In the genomic region with DNA sequence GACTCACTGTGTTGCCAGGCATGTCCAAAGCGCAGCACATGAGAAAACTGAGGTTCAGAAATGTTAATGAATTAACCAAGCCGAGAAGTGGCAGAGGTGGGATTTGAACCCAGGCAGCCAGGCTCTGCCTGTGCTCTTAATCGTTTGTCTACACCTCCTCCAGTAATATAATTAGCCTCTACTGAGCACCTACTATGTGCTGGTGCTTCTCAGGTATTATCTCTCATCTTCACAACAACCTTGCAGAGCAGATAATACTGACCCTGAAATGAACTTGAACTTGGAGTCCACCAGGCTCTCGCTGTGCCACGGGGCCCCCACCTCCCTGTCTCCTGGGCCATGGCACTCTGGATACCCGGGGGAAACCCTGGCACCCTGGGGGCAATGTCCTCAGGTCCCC, we compare ENCODE assay signal across 18 cellular contexts. TPM values are rescaled to one million over a fixed set of nuclear protein-coding genes. Genes with fewer than 3 reads are reported as not detected.
DNase-seq lines count a peak whose midpoint lies in the region; ATAC-seq and TF ChIP-seq lines count a peak whose summit lies in the region.
"Had no signal": no experiment of that assay in that cellular context is flagged by ENCODE, and none has a peak within 500 bp of the region (broad histone marks: within the 10 kb centered on the region; RNA-seq: fewer than 3 reads in every experiment).

No MANE protein-coding gene starts in this region.

- no peaks in the 10 kb centered on the region for H3K36me3 Mint-ChIP-seq in nephron (ENCODE audit: low read depth)
- no peaks in the 10 kb centered on the region for H3K36me3 Mint-ChIP-seq in stimulated activated effector memory CD8-positive, alpha-beta T cell treated with anti-CD3 and anti-CD28 coated beads, Interleukin-12 subunit alpha, Interleukin-12 subunit beta, amount 100 ng/mL, for 72 hours
- H3K36me3 Mint-ChIP-seq: CD8-positive, alpha-beta T cell had no signal

- intact Hi-C loops in uterus (cut with DNase I; ENCODE audit: low total_unique reads), result no loop called here

- peak overlapping the region in 2 of 3 experiments; percentile 18 to 95 for H3K27ac Mint-ChIP-seq in nephron
- no peak overlapping the region for H3K27ac Mint-ChIP-seq in stimulated activated effector memory CD8-positive, alpha-beta T cell treated with anti-CD3 and anti-CD28 coated beads, Interleukin-12 subunit alpha, Interleukin-12 subunit beta, amount 100 ng/mL, for 72 hours
- H3K27ac Mint-ChIP-seq: B cell; CD4-positive, alpha-beta T cell; CD8-positive, alpha-beta T cell had no signal

- no peaks in the 10 kb centered on the region for H3K9me3 ChIP-seq in uterus
- H3K9me3 ChIP-seq: A549, Caco-2 had no signal

- no peak overlapping the region for H3K4me3 ChIP-seq in uterus
- H3K4me3 ChIP-seq: A549; BLaER1 treated with 17β-estradiol and CSF1 and Interleukin-3, amounts not matched to agents 10 nM and 100 nM had no signal

- TF ChIP-seq CTCF in nephron (IDR thresholded peaks at IDR 0.05; ENCODE audit: unreplicated experiment in 3 of 3) (no peak), uterus (IDR thresholded peaks at IDR 0.05) (no peak)

- no peak overlapping the region for H3K4me3 Mint-ChIP-seq in nephron
- no peak overlapping the region for H3K4me3 Mint-ChIP-seq in stimulated activated effector memory CD8-positive, alpha-beta T cell treated with anti-CD3 and anti-CD28 coated beads, Interleukin-12 subunit alpha, Interleukin-12 subunit beta, amount 100 ng/mL, for 72 hours
- H3K4me3 Mint-ChIP-seq: B cell; CD4-positive, alpha-beta T cell; CD8-positive, alpha-beta T cell had no signal

- TF ChIP-seq POLR2A in uterus (IDR thresholded peaks at IDR 0.05), result no peak

- H3K4me1 Mint-ChIP-seq in nephron, result peaks cover 45% of the 10 kb centered on the region
- no peaks in the 10 kb centered on the region for H3K4me1 Mint-ChIP-seq in stimulated activated effector memory CD8-positive, alpha-beta T cell treated with anti-CD3 and anti-CD28 coated beads, Interleukin-12 subunit alpha, Interleukin-12 subunit beta, amount 100 ng/mL, for 72 hours
- H3K4me1 Mint-ChIP-seq: B cell had no signal

- no peaks in the 10 kb centered on the region for H3K4me1 ChIP-seq in uterus
- H3K4me1 ChIP-seq: Caco-2 had no signal

- no peak for ATAC-seq in stimulated activated effector memory CD8-positive, alpha-beta T cell treated with anti-CD3 and anti-CD28 coated beads, Interleukin-12 subunit alpha, Interleukin-12 subunit beta, amount 100 ng/mL, for 72 hours
- ATAC-seq: A549; CD8-positive, alpha-beta T cell had no signal

- DNase-seq in NCI-H1694 (lab: John Stamatoyannopoulos, UW) (peak; percentile 11), NCI-H1694 treated with DMSO at 0.1 percent for 48 hours (lab: John Stamatoyannopoulos, UW) (no peak), uterus (no peak)
- no peak for DNase-seq in stimulated activated effector memory CD8-positive, alpha-beta T cell treated with anti-CD3 and anti-CD28 coated beads, Interleukin-12 subunit alpha, Interleukin-12 subunit beta, amount 100 ng/mL, for 72 hours (ENCODE audit: low spot score in 2 of 2)
- DNase-seq: AML-193; Caco-2; Calu3; CD4-positive, alpha-beta T cell; CD8-positive, alpha-beta T cell; DMS79 treated with DMSO at 0.1 percent for 48 hours; GF-D8 had no signal

- H3K9me3 Mint-ChIP-seq in nephron, result no peaks in the 10 kb centered on the region
- no peaks in the 10 kb centered on the region for H3K9me3 Mint-ChIP-seq in stimulated activated effector memory CD8-positive, alpha-beta T cell treated with anti-CD3 and anti-CD28 coated beads, Interleukin-12 subunit alpha, Interleukin-12 subunit beta, amount 100 ng/mL, for 72 hours
- H3K9me3 Mint-ChIP-seq: CD4-positive, alpha-beta T cell; CD8-positive, alpha-beta T cell had no signal

- no peak overlapping the region for H3K27ac ChIP-seq in uterus
- H3K27ac ChIP-seq: 22Rv1; A549; BLaER1 treated with 17β-estradiol and CSF1 and Interleukin-3, amounts not matched to agents 10 nM and 100 nM; C4-2B had no signal

- H3K36me3 ChIP-seq in uterus, result no peaks in the 10 kb centered on the region
- H3K36me3 ChIP-seq: BLaER1 treated with 17β-estradiol and CSF1 and Interleukin-3, amounts not matched to agents 10 nM and 100 nM had no signal

- H3K27me3 Mint-ChIP-seq in nephron (ENCODE audit: low read depth), result peaks cover 24% of the 10 kb centered on the region

- H3K27me3 ChIP-seq in uterus, result no peaks in the 10 kb centered on the region
- H3K27me3 ChIP-seq: BLaER1 treated with 17β-estradiol and CSF1 and Interleukin-3, amounts not matched to agents 10 nM and 100 nM had no signal

RNA-seq across cellular contexts. Expression of gene TAS1R2, which starts 56.1 kb away (rescaled TPM):
- total RNA-seq in uterus, result under 1 TPM in 1 of 4 donors, not detected in 3; 0.27 TPM
- total RNA-seq: A172; B cell; Caco-2; Calu3; CD4-positive, alpha-beta T cell; CD8-positive, alpha-beta T cell had no signal
